ENCODE assay signal across 27 cellular contexts in the genomic region with DNA sequence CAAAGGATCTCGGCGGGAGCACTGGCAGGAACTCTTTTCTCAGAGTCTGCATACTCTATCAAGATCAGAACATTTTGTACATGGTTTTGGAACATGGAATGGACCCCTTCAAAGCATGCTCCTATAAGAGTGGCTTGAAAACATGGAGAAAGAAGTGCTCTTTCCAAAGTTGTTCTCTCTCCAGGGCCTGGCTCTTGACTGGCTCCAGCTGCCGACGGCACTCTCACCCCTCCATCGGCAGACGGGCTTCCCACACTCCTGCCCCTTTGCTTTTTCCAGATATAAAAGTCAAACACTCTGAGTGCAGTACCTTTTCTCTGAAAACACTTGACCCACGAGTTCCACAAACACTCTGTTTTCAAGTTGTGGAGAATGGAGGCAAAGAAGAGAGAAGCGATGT.
"Had no signal": no experiment of that assay in that cellular context is flagged by ENCODE, and none has a peak within 500 bp of the region (broad histone marks: within the 10 kb centered on the region; RNA-seq: fewer than 3 reads in every experiment).

No MANE protein-coding gene starts in this region.

- H3K4me1 Mint-ChIP-seq: naive thymus-derived CD4-positive, alpha-beta T cell; natural killer cell; nephron; stimulated activated memory B cell treated with anti-CD40 and anti-IgM and Interleukin-4, amounts not matched to agents 10 μg/mL and 1 μg/mL and 100 μg/mL, for 72 hours; stimulated activated naive CD8-positive, alpha-beta T cell treated with anti-CD3 and anti-CD28 coated beads, Interleukin-15, amount 100 ng/mL, for 72 hours had no signal

- ATAC-seq: naive thymus-derived CD4-positive, alpha-beta T cell; natural killer cell; pancreas; right cardiac atrium; right lobe of liver; stimulated activated memory B cell treated with anti-CD40 and anti-IgM and Interleukin-4, amounts not matched to agents 10 μg/mL and 1 μg/mL and 100 μg/mL, for 72 hours; stimulated activated naive CD8-positive, alpha-beta T cell treated with anti-CD3 and anti-CD28 coated beads, Interleukin-15, amount 100 ng/mL, for 72 hours; stimulated activated naive CD8-positive, alpha-beta T cell treated with anti-CD3 and anti-CD28 coated beads, Interleukin-15, Interleukin-2, amounts not matched to agents 100 U/mL and 50 U/mL, for 24 hours had no signal

- H3K4me3 ChIP-seq: pancreas, prostate gland, right lobe of liver, sigmoid colon, thoracic aorta, thyroid gland, tibial nerve, upper lobe of left lung, uterus had no signal

- H3K27me3 Mint-ChIP-seq: stimulated activated memory B cell treated with anti-CD40 and anti-IgM and Interleukin-4, amounts not matched to agents 10 μg/mL and 1 μg/mL and 100 μg/mL, for 72 hours; stimulated activated naive CD8-positive, alpha-beta T cell treated with anti-CD3 and anti-CD28 coated beads, Interleukin-15, amount 100 ng/mL, for 72 hours had no signal

- H3K36me3 ChIP-seq: neutrophil, pancreas, prostate gland, right lobe of liver, sigmoid colon, thoracic aorta, thyroid gland, tibial nerve, upper lobe of left lung, uterus had no signal

- H3K27me3 ChIP-seq: pancreas, right lobe of liver, thyroid gland, tibial nerve, uterus had no signal

- H3K36me3 Mint-ChIP-seq: natural killer cell; stimulated activated memory B cell treated with anti-CD40 and anti-IgM and Interleukin-4, amounts not matched to agents 10 μg/mL and 1 μg/mL and 100 μg/mL, for 72 hours had no signal

- H3K27ac Mint-ChIP-seq: naive thymus-derived CD4-positive, alpha-beta T cell; natural killer cell; nephron; stimulated activated memory B cell treated with anti-CD40 and anti-IgM and Interleukin-4, amounts not matched to agents 10 μg/mL and 1 μg/mL and 100 μg/mL, for 72 hours; stimulated activated naive CD8-positive, alpha-beta T cell treated with anti-CD3 and anti-CD28 coated beads, Interleukin-15, amount 100 ng/mL, for 72 hours had no signal

- H3K4me1 ChIP-seq: pancreas, prostate gland, right lobe of liver, sigmoid colon, thyroid gland, tibial nerve, upper lobe of left lung, uterus had no signal

- DNase-seq: naive thymus-derived CD4-positive, alpha-beta T cell; natural killer cell; nucleus accumbens; pancreas; retina; right cardiac atrium; right lobe of liver; sigmoid colon; small intestine; stimulated activated CD4-positive, alpha-beta T cell treated with anti-CD3 and anti-CD28 coated beads, Interleukin-15, amount 100 ng/mL, for 24 hours; stimulated activated CD4-positive, alpha-beta T cell treated with anti-CD3 and anti-CD28 coated beads, Interleukin-2, amount 100 ng/mL, for 24 hours; stimulated activated CD4-positive, alpha-beta T cell treated with anti-CD3 and anti-CD28 coated beads, Interleukin-2, amount 100 ng/mL, for 48 hours; stimulated activated CD4-positive, alpha-beta T cell treated with anti-CD3 and anti-CD28 coated beads, Interleukin-4, amount 100 ng/mL, for 4 hours; stimulated activated CD8-positive, alpha-beta memory T cell treated with anti-CD3 and anti-CD28 coated beads, Interleukin-4, amount 100 ng/mL, for 48 hours; stimulated activated naive CD4-positive, alpha-beta T cell; stimulated activated naive CD8-positive, alpha-beta T cell treated with anti-CD3 and anti-CD28 coated beads, Interleukin-15, amount 100 ng/mL, for 72 hours; stimulated activated naive CD8-positive, alpha-beta T cell treated with anti-CD3 and anti-CD28 coated beads, Interleukin-15, Interleukin-2, amounts not matched to agents 100 U/mL and 50 U/mL, for 24 hours; trophoblast cell; upper lobe of left lung; uterus had no signal

- H3K27ac ChIP-seq: neutrophil, pancreas, prostate gland, right lobe of liver, sigmoid colon, thoracic aorta, thyroid gland, tibial nerve, upper lobe of left lung, uterus had no signal

- H3K4me3 Mint-ChIP-seq: naive thymus-derived CD4-positive, alpha-beta T cell; natural killer cell; nephron; stimulated activated memory B cell treated with anti-CD40 and anti-IgM and Interleukin-4, amounts not matched to agents 10 μg/mL and 1 μg/mL and 100 μg/mL, for 72 hours; stimulated activated naive CD8-positive, alpha-beta T cell treated with anti-CD3 and anti-CD28 coated beads, Interleukin-15, amount 100 ng/mL, for 72 hours had no signal

- H3K9me3 ChIP-seq: neutrophil, pancreas, prostate gland, right lobe of liver, thoracic aorta, thyroid gland, upper lobe of left lung, uterus had no signal
